ENCODE assay signal across 10 cellular contexts in the genomic region with DNA sequence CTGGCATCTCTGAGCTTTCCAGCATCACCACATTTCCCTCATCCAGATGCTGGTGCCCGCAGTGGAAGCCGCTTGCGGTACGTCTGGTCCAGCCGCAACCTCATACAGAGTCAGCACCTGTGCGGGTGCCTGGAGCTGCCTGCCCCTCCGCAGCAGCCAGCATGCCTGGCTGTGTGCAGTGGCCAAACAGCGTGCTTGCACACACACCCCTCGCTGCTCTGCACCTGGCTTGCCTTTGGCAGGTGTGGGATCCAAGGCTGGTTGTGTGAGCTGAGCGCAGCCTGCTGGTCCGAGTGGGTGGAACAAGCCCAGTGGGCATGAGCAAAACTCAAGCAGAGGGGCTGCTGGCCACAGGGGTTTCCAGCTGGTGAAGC. TPM values are rescaled to one million over a fixed set of nuclear protein-coding genes. Genes with fewer than 3 reads are reported as not detected.
A peak's percentile ranks its signal among the peaks of the same experiment; 100 is the strongest.
DNase-seq lines count a peak whose midpoint lies in the region; ATAC-seq, FAIRE-seq and TF ChIP-seq lines count a peak whose summit lies in the region.
"Had no signal": no experiment of that assay in that cellular context is flagged by ENCODE, and none has a peak within 500 bp of the region (broad histone marks: within the 10 kb centered on the region; RNA-seq: fewer than 3 reads in every experiment).

No MANE protein-coding gene starts in this region.

- FAIRE-seq in HepG2 (lab: Jason Lieb, UNC): peak; percentile 61
- FAIRE-seq: urothelium cell line had no signal

- CTCF ChIA-PET in GM10248 (lab: Yijun Ruan, JAX): interaction anchor here (0.9 to 12.1 kb wide), 21 partner anchors 10 to 643 kb away, joined by 3 to 241 read pairs (median 7); partner anchors contain the start of gene NCOA7
- CTCF ChIA-PET in HepG2 (lab: Yijun Ruan, JAX; ENCODE audit: low intra/inter-chr PET ratio, low total read pairs): interaction anchor here (1.2 to 2.5 kb wide), 5 partner anchors 47 to 95 kb away, joined by 3 to 23 read pairs (median 11); no protein-coding TSS in a partner anchor

- POLR2A ChIA-PET in GM10248 (lab: Yijun Ruan, JAX): interaction anchor here (0.6 kb wide), 1 partner anchor 176 kb away, joined by 5 read pairs; no protein-coding TSS in a partner anchor
- POLR2A ChIA-PET in HepG2 (lab: Yijun Ruan, JAX): interaction anchor here (0.9 to 1.8 kb wide), 6 partner anchors 9 to 163 kb away, joined by 3 to 8 read pairs (median 4); partner anchors contain the start of genes NCOA7 and TRMT11

- H3K4me1 ChIP-seq in HepG2 (ENCODE audit: insufficient read depth, low read length) (peaks cover 59% of the 10 kb centered on the region), adrenal gland (replicated peaks in 1 of 2) (peaks cover 10 to 20% of the 10 kb centered on the region in 2 donors), gastroesophageal sphincter (peaks cover 3 to 18% (median 3%) of the 10 kb centered on the region in 3 donors)

- H3K9me3 ChIP-seq in HepG2 (ENCODE audit: low read length): no peaks in the 10 kb centered on the region
- no peaks in the 10 kb centered on the region for H3K9me3 ChIP-seq in adrenal gland (replicated peaks in 1 of 3)
- H3K9me3 ChIP-seq in gastroesophageal sphincter: no peaks in the 10 kb centered on the region

- intact Hi-C loops in HepG2 (cut with micrococcal nuclease; ENCODE audit: unreplicated experiment) (loop anchor here (1.0 kb wide), 6 partner anchors 47 to 639 kb away; no protein-coding TSS in a partner anchor), adrenal gland (cut with DNase I) (loop anchor here (10.0 kb wide), 2 partner anchors 169 to 639 kb away; no protein-coding TSS in a partner anchor)

- TF ChIP-seq EP300 in HepG2 (IDR thresholded peaks at IDR 0.05; ENCODE audit: low read depth in 2 of 2, low read length in 2 of 2): no peak
- no peak for TF ChIP-seq EP300 in HepG2 (CRISPR knock-in tag; IDR thresholded peaks at IDR 0.05; ENCODE audit: borderline replicate concordance)
- TF ChIP-seq EP300 in gastroesophageal sphincter (IDR thresholded peaks at IDR 0.05): no peak

- H3K4me3 ChIP-seq in HepG2 (replicated peaks in 1 of 3; ENCODE audit: insufficient read depth in 1 of 3, low read depth in 2 of 3, low read length in 3 of 3) (no peak overlapping the region), adrenal gland (no peak overlapping the region), gastroesophageal sphincter (no peak overlapping the region)

- H3K27me3 ChIP-seq in HepG2 (ENCODE audit: control insufficient read depth in 1 of 2, insufficient read depth in 2 of 2, low read length in 2 of 2) (no peaks in the 10 kb centered on the region; a peak in 1 of 5 replicates), adrenal gland (no peaks in the 10 kb centered on the region), gastroesophageal sphincter (peaks cover 4% of the 10 kb centered on the region)

- H3K36me3 ChIP-seq in HepG2 (replicated peaks in 1 of 2; ENCODE audit: control insufficient read depth in 1 of 2, insufficient read depth in 2 of 2, low read length in 2 of 2): no peaks in the 10 kb centered on the region
- H3K36me3 ChIP-seq in adrenal gland (replicated peaks in 1 of 2): no peaks in the 10 kb centered on the region
- no peaks in the 10 kb centered on the region for H3K36me3 ChIP-seq in gastroesophageal sphincter

- WGBS in HepG2 (ENCODE audit: low lambda C conversion rate): 50% methylated on average over 11 of the region's 11 CpGs
- WGBS in adrenal gland, 4 donors: 74 to 83% (median 77%) methylated on average over 1 to 11 of the region's 11 CpGs
- no CpG with 5 or more reads among the region's 11 CpGs for WGBS in gastroesophageal sphincter (ENCODE audit: low coverage in 1 of 2), 2 donors

- H3K27ac ChIP-seq in VCaP (no peak overlapping the region), HepG2 (ENCODE audit: extremely low read length, insufficient read depth, low read length) (no peak overlapping the region), adrenal gland (no peak overlapping the region), gastroesophageal sphincter (no peak overlapping the region)

- H2AFZ ChIP-seq in HepG2 (ENCODE audit: low read length): no peak overlapping the region

- H3K79me2 ChIP-seq in HepG2 (ENCODE audit: insufficient read depth, low read length): peaks cover 14% of the 10 kb centered on the region

- ATAC-seq in HepG2: peak; percentile 75
- ATAC-seq in gastroesophageal sphincter: no peak

- H3K4me2 ChIP-seq in HepG2 (ENCODE audit: low read depth, low read length): peak overlapping the region; percentile 26

- peak; percentile 27 for TF ChIP-seq CTCF in GM10248 (IDR thresholded peaks at IDR 0.05; ENCODE audit: control extremely low read depth, extremely low read depth, low read depth, missing control alignments)
- peak; percentile 52 for TF ChIP-seq CTCF in VCaP (conservative IDR thresholded peaks at IDR 0.05)
- peak; percentile 99 for TF ChIP-seq CTCF in HepG2 (CRISPR knock-in tag; IDR thresholded peaks at IDR 0.05)
- TF ChIP-seq CTCF in adrenal gland (IDR thresholded peaks at IDR 0.05): no peak
- no peak for TF ChIP-seq CTCF in gastroesophageal sphincter (IDR thresholded peaks at IDR 0.05)

- H4K20me1 ChIP-seq in HepG2 (ENCODE audit: insufficient read depth, low read length): no peaks in the 10 kb centered on the region

- TF ChIP-seq POLR2A in HepG2 (IDR thresholded peaks at IDR 0.05; ENCODE audit: insufficient read depth in 1 of 2, low read depth in 2 of 2, low read length in 2 of 2): no peak
- no peak for TF ChIP-seq POLR2A in adrenal gland (IDR thresholded peaks at IDR 0.05)
- TF ChIP-seq POLR2A in gastroesophageal sphincter (IDR thresholded peaks at IDR 0.05): no peak

- in situ Hi-C loops in HepG2 (cut with HindIII; ENCODE audit: extremely low pct_ligation_motif_present, low pct_unique_long_range_greater_than_20kb): loop anchor here (5.0 to 10.0 kb wide), 4 partner anchors 46 to 649 kb away; partner anchors contain the start of genes HDDC2 and NCOA7

- DNase-seq in GM10248 (ENCODE audit: extremely low spot score) (no peak), NCI-H1417 (lab: John Stamatoyannopoulos, UW) (peak in 2 of 3 experiments; percentile 81 to 92), HepG2 (ENCODE audit: low spot score) (peak; percentile 74), NCI-H1092 treated with DMSO at 0.1 percent for 48 hours (lab: John Stamatoyannopoulos, UW) (no peak), adrenal gland (no peak), MV-4-11 (lab: John Stamatoyannopoulos, UW) (no peak)
- DNase-seq: GOT3 had no signal

- BruUV-seq in HepG2 (replicated peaks; lab: Mats Ljungman, UMichigan): no TSS peak

- no peak overlapping the region for H3K9ac ChIP-seq in HepG2 (ENCODE audit: insufficient read depth, low read depth, low read length)

- peak; percentile 97 for TF ChIP-seq RAD21 in HepG2 (CRISPR knock-in tag; IDR thresholded peaks at IDR 0.05)

RNA-seq across cellular contexts. Expression of gene HINT3, which starts 3.1 kb away (rescaled TPM):
- total RNA-seq in HepG2 (2016; rRNA removed; fragmentation: Illumina TruSeq; extraction: Trizol): 22.8 and 33.0 TPM in 2 replicates
- 4.3 and 5.0 TPM in 2 replicates for total RNA-seq in HepG2 (2016; cell fraction: cytosol; rRNA removed; fragmentation: Illumina TruSeq; extraction: Trizol; ENCODE audit: low read depth)
- 22.7 and 34.5 TPM in 2 replicates for total RNA-seq in HepG2 (2016; cell fraction: insoluble cytoplasmic fraction; rRNA removed; fragmentation: Illumina TruSeq; extraction: Trizol)
- 19.5 and 20.3 TPM in 2 replicates for total RNA-seq in HepG2 (2016; cell fraction: membrane; rRNA removed; fragmentation: Illumina TruSeq; extraction: Trizol)
- total RNA-seq in HepG2 (2016; cell fraction: nucleus; rRNA removed; fragmentation: Illumina TruSeq; extraction: Trizol): 11.8 and 12.4 TPM in 2 replicates
- 2.8 and 3.1 TPM in 2 replicates for polyA plus RNA-seq in HepG2 (2011; rRNA removed)
- 2.5 TPM in 2 replicates for polyA plus RNA-seq in HepG2 (2011; cell fraction: cytosol; rRNA removed)
- polyA plus RNA-seq in HepG2 (2011; cell fraction: nucleus; rRNA removed): 1.3 and 1.6 TPM in 2 replicates
- polyA plus RNA-seq in HepG2 (2012): 15.9 and 22.1 TPM in 2 replicates
- polyA plus RNA-seq in HepG2 (2016; cell fraction: cytosol; fragmentation: Illumina TruSeq; extraction: Trizol; ENCODE audit: low read depth): 4.2 and 5.7 TPM in 2 replicates
- polyA plus RNA-seq in HepG2 (2016; cell fraction: insoluble cytoplasmic fraction; fragmentation: Illumina TruSeq; extraction: Trizol; ENCODE audit: low read depth): 32.2 and 38.6 TPM in 2 replicates
- 14.3 and 16.1 TPM in 2 replicates for polyA plus RNA-seq in HepG2 (2016; cell fraction: membrane; fragmentation: Illumina TruSeq; extraction: Trizol; ENCODE audit: low read depth)
- polyA plus RNA-seq in HepG2 (2016; cell fraction: nucleus; fragmentation: Illumina TruSeq; extraction: Trizol; ENCODE audit: insufficient read depth, low read depth): 12.5 and 13.2 TPM in 2 replicates
- 1.3 and 3.6 TPM in 2 replicates for polyA minus RNA-seq in HepG2 (2011; rRNA and poly(A)+ RNA removed; ENCODE audit: low replicate concordance)
- polyA minus RNA-seq in HepG2 (2011; cell fraction: cytosol; rRNA and poly(A)+ RNA removed): 9.3 and 9.5 TPM in 2 replicates
- 4.5 and 5.8 TPM in 2 replicates for polyA minus RNA-seq in HepG2 (2011; cell fraction: nucleus; rRNA and poly(A)+ RNA removed)
- total RNA-seq in adrenal gland: 10 to 100 TPM; 23.4 to 39.3 (median 30.9) TPM
- 10 to 100 TPM in 1 of 3 donors, 1 to 10 TPM in 2; 4.7 to 40.6 (median 7.7) TPM for polyA plus RNA-seq in adrenal gland
- total RNA-seq in gastroesophageal sphincter: 10 to 100 TPM; 31.0 to 54.8 (median 46.2) TPM

RNA-seq across cellular contexts. Expression of gene TRMT11, which starts 32.9 kb away (rescaled TPM):
- total RNA-seq in HepG2 (2016; rRNA removed; fragmentation: Illumina TruSeq; extraction: Trizol) (66.0 and 81.9 TPM in 2 replicates), adrenal gland (10 to 100 TPM; 10.9 to 24.0 (median 17.9) TPM), gastroesophageal sphincter (10 to 100 TPM; 13.3 to 49.7 (median 22.3) TPM)
- total RNA-seq in HepG2 (2016; cell fraction: cytosol; rRNA removed; fragmentation: Illumina TruSeq; extraction: Trizol; ENCODE audit: low read depth): 21.2 and 26.8 TPM in 2 replicates
- total RNA-seq in HepG2 (2016; cell fraction: insoluble cytoplasmic fraction; rRNA removed; fragmentation: Illumina TruSeq; extraction: Trizol): 67.4 and 74.9 TPM in 2 replicates
- total RNA-seq in HepG2 (2016; cell fraction: membrane; rRNA removed; fragmentation: Illumina TruSeq; extraction: Trizol): 20.1 and 28.0 TPM in 2 replicates
- total RNA-seq in HepG2 (2016; cell fraction: nucleus; rRNA removed; fragmentation: Illumina TruSeq; extraction: Trizol): 235 and 261 TPM in 2 replicates
- polyA plus RNA-seq in HepG2 (2011; rRNA removed) (31.9 and 42.2 TPM in 2 replicates), adrenal gland (10 to 100 TPM in 2 of 3 donors, 1 to 10 TPM in 1; 9.7 to 21.3 (median 12.5) TPM)
- 13.5 and 18.7 TPM in 2 replicates for polyA plus RNA-seq in HepG2 (2011; cell fraction: cytosol; rRNA removed)
- 53.6 and 65.0 TPM in 2 replicates for polyA plus RNA-seq in HepG2 (2011; cell fraction: nucleus; rRNA removed)
- polyA plus RNA-seq in HepG2 (2012): 22.7 and 30.6 TPM in 2 replicates
- polyA plus RNA-seq in HepG2 (2016; cell fraction: cytosol; fragmentation: Illumina TruSeq; extraction: Trizol; ENCODE audit: low read depth): 3.1 and 3.6 TPM in 2 replicates
- polyA plus RNA-seq in HepG2 (2016; cell fraction: insoluble cytoplasmic fraction; fragmentation: Illumina TruSeq; extraction: Trizol; ENCODE audit: low read depth): 45.8 and 49.9 TPM in 2 replicates
- polyA plus RNA-seq in HepG2 (2016; cell fraction: membrane; fragmentation: Illumina TruSeq; extraction: Trizol; ENCODE audit: low read depth): 6.0 and 6.4 TPM in 2 replicates
- 68.3 and 74.4 TPM in 2 replicates for polyA plus RNA-seq in HepG2 (2016; cell fraction: nucleus; fragmentation: Illumina TruSeq; extraction: Trizol; ENCODE audit: insufficient read depth, low read depth)
- 15.0 and 25.2 TPM in 2 replicates for polyA minus RNA-seq in HepG2 (2011; rRNA and poly(A)+ RNA removed; ENCODE audit: low replicate concordance)
- 13.2 and 16.8 TPM in 2 replicates for polyA minus RNA-seq in HepG2 (2011; cell fraction: cytosol; rRNA and poly(A)+ RNA removed)
- polyA minus RNA-seq in HepG2 (2011; cell fraction: nucleus; rRNA and poly(A)+ RNA removed): 381 and 440 TPM in 2 replicates

Comparison
In these comparisons a context has a peak if more than half of its experiments do, and no peak if none do; other contexts are left out.
1. DNase-seq: peak in NCI-H1417 (2 of 3) and HepG2 (single experiment); none in GM10248 (single experiment), NCI-H1092 treated with DMSO at 0.1 percent for 48 hours (single experiment), adrenal gland (0 of 7) and MV-4-11 (single experiment).
2. CTCF ChIP-seq: peak in GM10248 (single experiment), VCaP (single experiment) and HepG2 (single experiment); none in adrenal gland (0 of 6) and gastroesophageal sphincter (0 of 4).